In genomic region chr2:55781542-55781941, GRCh38 we compare ENCODE assay signal across 14 cellular contexts.
"Had no signal": no experiment of that assay in that cellular context is flagged by ENCODE, and none has a peak within 500 bp of the region (broad histone marks: within the 10 kb centered on the region; RNA-seq: fewer than 3 reads in every experiment).

No MANE protein-coding gene starts in this region.

- H3K27me3 ChIP-seq: esophagus muscularis mucosa, heart right ventricle, suprapubic skin, upper lobe of left lung had no signal

- H3K4me3 ChIP-seq: esophagus muscularis mucosa, heart right ventricle, suprapubic skin, upper lobe of left lung had no signal

- H3K36me3 ChIP-seq: esophagus muscularis mucosa, heart right ventricle, suprapubic skin, upper lobe of left lung had no signal

- ATAC-seq: heart right ventricle, left ventricle myocardium superior, T-helper 17 cell had no signal

- H3K9me3 ChIP-seq: esophagus muscularis mucosa, heart right ventricle, suprapubic skin, upper lobe of left lung had no signal

- H3K27ac ChIP-seq: esophagus muscularis mucosa, heart right ventricle, suprapubic skin, upper lobe of left lung had no signal

- FAIRE-seq: frontal cortex, islet of Langerhans, TTC549 had no signal

- H3K4me1 ChIP-seq: esophagus muscularis mucosa, heart right ventricle, upper lobe of left lung had no signal

- DNase-seq: activated T-cell treated with anti-CD3 and anti-CD28 coated beads, Interleukin-2, amount 50 U/mL, for 1 hour; cerebellar nuclear complex; heart right ventricle; left ventricle myocardium superior; mesendoderm; stimulated activated CD4-positive, alpha-beta T cell treated with anti-CD3 and anti-CD28 coated beads, Interleukin-2, amount 100 ng/mL, for 48 hours; stimulated activated naive CD4-positive, alpha-beta T cell treated with Interleukin-2 at 50 U/mL for 16 hours; T-helper 17 cell; upper lobe of left lung had no signal
